21 cellular contexts compared by ENCODE assay signal in genomic region chr17:17813725-17814095, GRCh38.
"Had no signal": no experiment of that assay in that cellular context is flagged by ENCODE, and none has a peak within 500 bp of the region (broad histone marks: within the 10 kb centered on the region; RNA-seq: fewer than 3 reads in every experiment).

No MANE protein-coding gene starts in this region.

- H3K4me3 ChIP-seq: coronary artery, heart left ventricle, mucosa of descending colon, sigmoid colon, tibial artery had no signal

- DNase-seq: activated CD4-positive, alpha-beta T cell treated with anti-CD3 and anti-CD28 coated beads, Interleukin-2, amount 50 U/mL, for 4 hours; activated CD8-positive, alpha-beta memory T cell treated with anti-CD3 and anti-CD28 coated beads for 24 hours; activated CD8-positive, alpha-beta memory T cell treated with anti-CD3 and anti-CD28 coated beads, Interleukin-2, amount 50 U/mL, for 4 hours; activated naive CD4-positive, alpha-beta T cell; activated T-cell treated with anti-CD3 and anti-CD28 coated beads, Interleukin-2, amount 50 U/mL, for 24 hours; amniotic stem cell; cerebellar nuclear complex; endodermal cell; heart left ventricle; mesendoderm; posterior cingulate gyrus; sigmoid colon; stimulated activated CD4-positive, alpha-beta T cell treated with anti-CD3 and anti-CD28 coated beads, Interleukin-2, amount 100 ng/mL, for 48 hours; stimulated activated naive CD4-positive, alpha-beta T cell treated with Interleukin-2 at 50 U/mL for 16 hours; T-helper 1 cell had no signal

- H3K27me3 ChIP-seq: heart left ventricle, sigmoid colon, tibial artery had no signal

- H3K4me3 Mint-ChIP-seq: activated naive CD8-positive, alpha-beta T cell; activated T-cell treated with anti-CD3 and anti-CD28 coated beads, Interleukin-2, amount 50 U/mL, for 24 hours; endodermal cell; WTC11 had no signal

- H3K27me3 Mint-ChIP-seq: activated naive CD8-positive, alpha-beta T cell; activated T-cell treated with anti-CD3 and anti-CD28 coated beads, Interleukin-2, amount 50 U/mL, for 24 hours had no signal

- H3K27ac ChIP-seq: coronary artery, tibial artery had no signal

- H3K27ac Mint-ChIP-seq: activated naive CD8-positive, alpha-beta T cell; activated T-helper 2 cell treated with anti-CD3 and anti-CD28 coated beads, Interferon-gamma antibody, Interleukin-2, Interleukin-4, amounts not matched to agents 10 μg/mL and 5 μg/mL and 100 μg/mL, durations not matched to agents 14 hours and 24 hours and 36 hours; endodermal cell; WTC11 had no signal

- H3K9me3 ChIP-seq: heart left ventricle, mucosa of descending colon, sigmoid colon, tibial artery had no signal

- ATAC-seq: heart left ventricle, mucosa of descending colon, WTC11 had no signal

- H3K9me3 Mint-ChIP-seq: activated T-cell treated with anti-CD3 and anti-CD28 coated beads, Interleukin-2, amount 50 U/mL, for 24 hours; activated T-helper 2 cell treated with anti-CD3 and anti-CD28 coated beads, Interferon-gamma antibody, Interleukin-2, Interleukin-4, amounts not matched to agents 10 μg/mL and 5 μg/mL and 100 μg/mL, durations not matched to agents 14 hours and 24 hours and 36 hours; endodermal cell; WTC11 had no signal
